ENCODE assay signal across 1 cellular context in the genomic region with DNA sequence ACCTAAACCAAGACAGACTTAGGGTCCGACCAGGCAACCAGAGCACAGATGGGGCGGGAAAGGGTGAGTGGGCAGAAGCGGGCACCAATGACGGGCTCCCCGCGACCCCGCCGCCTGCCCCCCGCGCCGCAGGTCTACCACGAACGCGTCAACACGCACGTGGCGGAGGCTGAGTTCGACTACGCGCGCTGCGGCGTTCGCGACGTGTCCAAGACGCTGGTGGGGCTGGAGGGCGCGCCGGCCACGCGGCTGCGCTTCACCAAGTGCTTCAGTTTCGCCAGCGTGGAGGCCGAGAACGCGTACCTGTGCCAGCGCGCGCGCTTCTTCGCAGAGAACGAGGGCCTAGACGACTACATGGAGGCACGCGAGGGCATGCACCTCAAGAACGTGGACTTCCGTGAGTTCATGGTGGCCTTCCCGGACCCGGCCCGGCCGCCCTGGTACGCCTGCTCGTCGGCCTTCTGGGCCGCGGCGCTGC.
TF ChIP-seq lines count a peak whose summit lies in the region.

No MANE protein-coding gene starts in this region.

TF ChIP-seq in IMR-90, 13 proteins besides CTCF, POLR2A, EP300 and RAD21:
- TF ChIP-seq MAFK (IDR thresholded peaks at IDR 0.05; ENCODE audit: low read depth, low read length) (no peak), FOS (IDR thresholded peaks at IDR 0.05; ENCODE audit: low read depth, low read length) (no peak), RFX5 (IDR thresholded peaks at IDR 0.05; ENCODE audit: low read depth, low read length) (no peak), MXI1 (IDR thresholded peaks at IDR 0.05; ENCODE audit: borderline replicate concordance, low read depth, low read length) (no peak), BHLHE40 (IDR thresholded peaks at IDR 0.05; ENCODE audit: low read depth, low read length) (no peak), SMC3 (IDR thresholded peaks at IDR 0.05; ENCODE audit: low read depth, low read length) (no peak), RCOR1 (IDR thresholded peaks at IDR 0.05; ENCODE audit: insufficient replicate concordance, low read length) (no peak), CEBPB (IDR thresholded peaks at IDR 0.05; ENCODE audit: low read depth, low read length) (no peak), NFE2L2 (IDR thresholded peaks at IDR 0.05; ENCODE audit: low read depth, low read length) (no peak), CHD1 (IDR thresholded peaks at IDR 0.05; ENCODE audit: low read depth, low read length) (no peak), MAZ (IDR thresholded peaks at IDR 0.05; ENCODE audit: borderline replicate concordance, low read depth, low read length) (no peak)
- TF ChIP-seq, protein P1, sequence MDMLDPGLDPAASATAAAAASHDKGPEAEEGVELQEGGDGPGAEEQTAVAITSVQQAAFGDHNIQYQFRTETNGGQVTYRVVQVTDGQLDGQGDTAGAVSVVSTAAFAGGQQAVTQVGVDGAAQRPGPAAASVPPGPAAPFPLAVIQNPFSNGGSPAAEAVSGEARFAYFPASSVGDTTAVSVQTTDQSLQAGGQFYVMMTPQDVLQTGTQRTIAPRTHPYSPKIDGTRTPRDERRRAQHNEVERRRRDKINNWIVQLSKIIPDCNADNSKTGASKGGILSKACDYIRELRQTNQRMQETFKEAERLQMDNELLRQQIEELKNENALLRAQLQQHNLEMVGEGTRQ (IDR thresholded peaks at IDR 0.05; ENCODE audit: low read depth, low read length) = no peak
- TF ChIP-seq, protein P2, sequence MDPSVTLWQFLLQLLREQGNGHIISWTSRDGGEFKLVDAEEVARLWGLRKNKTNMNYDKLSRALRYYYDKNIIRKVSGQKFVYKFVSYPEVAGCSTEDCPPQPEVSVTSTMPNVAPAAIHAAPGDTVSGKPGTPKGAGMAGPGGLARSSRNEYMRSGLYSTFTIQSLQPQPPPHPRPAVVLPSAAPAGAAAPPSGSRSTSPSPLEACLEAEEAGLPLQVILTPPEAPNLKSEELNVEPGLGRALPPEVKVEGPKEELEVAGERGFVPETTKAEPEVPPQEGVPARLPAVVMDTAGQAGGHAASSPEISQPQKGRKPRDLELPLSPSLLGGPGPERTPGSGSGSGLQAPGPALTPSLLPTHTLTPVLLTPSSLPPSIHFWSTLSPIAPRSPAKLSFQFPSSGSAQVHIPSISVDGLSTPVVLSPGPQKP (IDR thresholded peaks at IDR 0.05; ENCODE audit: borderline replicate concordance, low read depth, low read length) = no peak
